ENCODE assay signal across 37 cellular contexts in genomic region chr11:122938557-122938956, GRCh38. TPM values are rescaled to one million over a fixed set of nuclear protein-coding genes. Genes with fewer than 3 reads are reported as not detected.
"Had no signal": no experiment of that assay in that cellular context is flagged by ENCODE, and none has a peak within 500 bp of the region (broad histone marks: within the 10 kb centered on the region; RNA-seq: fewer than 3 reads in every experiment).

No MANE protein-coding gene starts in this region.

- H3K9me3 ChIP-seq: MG63, SJCRH30 had no signal

- DNase-seq: Kasumi-1, KG1, MG63, NCI-H1048, NCI-H1092 treated with DMSO at 0.1 percent for 48 hours, NCI-H1105 treated with DMSO at 0.1 percent for 48 hours, NCI-H1417, NCI-H1436, NCI-H146, NCI-H1694, NCI-H187, NCI-H1930, NCI-H2029 treated with DMSO at 0.1 percent for 48 hours, NCI-H2081 treated with DMSO at 0.1 percent for 48 hours, NCI-H2107, NCI-H2171, NCI-H226, NCI-H446 treated with DMSO at 0.1 percent for 48 hours, NCI-H510A, NCI-H524, NCI-H526, NCI-H69, NCI-H748 treated with DMSO at 0.1 percent for 48 hours, NCI-H82, PC-9, SHP77, SIG-M5, SJCRH30 had no signal

- H2AFZ ChIP-seq: PC-9 had no signal

- H3K27ac ChIP-seq: PC-9, RWPE1, SJCRH30, SK-N-MC had no signal

- H3K4me3 ChIP-seq: MG63, PC-9, SJCRH30, SK-N-MC had no signal

- H3K4me2 ChIP-seq: PC-9 had no signal

- ATAC-seq: Panc1, Right ventricle myocardium inferior, SK-N-SH treated with all-trans-retinoic acid at 6 μM for 48 hours had no signal

- H3K36me3 ChIP-seq: MG63, SJCRH30 had no signal

- H3K27me3 ChIP-seq: SJCRH30 had no signal

- H3K4me1 ChIP-seq: SJCRH30 had no signal

RNA-seq across cellular contexts. Expression of gene BSX, which starts 43.1 kb away (rescaled TPM):
- total RNA-seq: M059J, OCI-LY7, PC-9, Right ventricle myocardium inferior, RPMI7951, SJCRH30, SK-MEL-5 had no signal

RNA-seq across cellular contexts. Expression of gene JHY, which starts 56.0 kb away (rescaled TPM):
- total RNA-seq: OCI-LY7, SJCRH30 had no signal
